13 cellular contexts compared by ENCODE assay signal in genomic region chr10:34786464-34786863, GRCh38. TPM values are rescaled to one million over a fixed set of nuclear protein-coding genes. Genes with fewer than 3 reads are reported as not detected.
DNase-seq lines count a peak whose midpoint lies in the region; ATAC-seq and TF ChIP-seq lines count a peak whose summit lies in the region.
"Had no signal": no experiment of that assay in that cellular context is flagged by ENCODE, and none has a peak within 500 bp of the region (broad histone marks: within the 10 kb centered on the region; RNA-seq: fewer than 3 reads in every experiment).

No MANE protein-coding gene starts in this region.

- no peaks in the 10 kb centered on the region for H3K36me3 ChIP-seq in skeletal muscle tissue (ENCODE audit: control insufficient read depth in 3 of 3, insufficient read depth in 3 of 3, low read length in 3 of 3)
- H3K36me3 ChIP-seq: ascending aorta, thyroid gland had no signal

- DNase-seq in NCI-H2171 treated with DMSO at 0.1 percent for 48 hours (lab: John Stamatoyannopoulos, UW) (peak; percentile 22), NCI-H2171 (lab: John Stamatoyannopoulos, UW) (no peak), LHCN-M2 (ENCODE audit: low read depth) (peak; percentile 69), chondrocyte (ENCODE audit: low spot score) (no peak)
- no peak for DNase-seq in activated T-cell treated with anti-CD3 and anti-CD28 coated beads, Interleukin-2, amount 50 U/mL, for 24 hours
- DNase-seq in activated CD4-positive, alpha-beta T cell treated with anti-CD3 and anti-CD28 coated beads, Interleukin-2, amount 10 ng/mL, durations not matched to agents 7 days and 5 days, result no peak
- DNase-seq: cortex of kidney, hippocampal formation, small intestine, thyroid gland had no signal

- no peak overlapping the region for H3K4me3 Mint-ChIP-seq in chondrocyte (ENCODE audit: unreplicated experiment)
- no peak overlapping the region for H3K4me3 Mint-ChIP-seq in activated T-cell treated with anti-CD3 and anti-CD28 coated beads, Interleukin-2, amount 50 U/mL, for 24 hours
- H3K4me3 Mint-ChIP-seq in activated CD4-positive, alpha-beta T cell treated with anti-CD3 and anti-CD28 coated beads, Interleukin-2, amount 10 ng/mL, durations not matched to agents 7 days and 5 days, result no peak overlapping the region

- H3K4me1 Mint-ChIP-seq in chondrocyte (ENCODE audit: low read depth), result peaks cover 35% of the 10 kb centered on the region
- no peaks in the 10 kb centered on the region for H3K4me1 Mint-ChIP-seq in activated T-cell treated with anti-CD3 and anti-CD28 coated beads, Interleukin-2, amount 50 U/mL, for 24 hours (ENCODE audit: low read depth)
- no peaks in the 10 kb centered on the region for H3K4me1 Mint-ChIP-seq in activated CD4-positive, alpha-beta T cell treated with anti-CD3 and anti-CD28 coated beads, Interleukin-2, amount 10 ng/mL, durations not matched to agents 7 days and 5 days

- H3K4me3 ChIP-seq in skeletal muscle tissue (ENCODE audit: low read length in 3 of 3), result no peak overlapping the region
- H3K4me3 ChIP-seq: ascending aorta, thyroid gland had no signal

- no peak overlapping the region for H3K9ac ChIP-seq in skeletal muscle tissue (ENCODE audit: low read depth in 1 of 3, low read length in 3 of 3)

- no peaks in the 10 kb centered on the region for H3K27me3 ChIP-seq in skeletal muscle tissue (ENCODE audit: control insufficient read depth in 3 of 3, insufficient read depth in 3 of 3, low read length in 3 of 3)
- H3K27me3 ChIP-seq: ascending aorta, thyroid gland had no signal

- CTCF ChIA-PET in activated CD4-positive, alpha-beta T cell treated with anti-CD3 and anti-CD28 coated beads, Interleukin-2, amount 10 ng/mL, durations not matched to agents 7 days and 5 days (lab: Charles Lee), result interaction anchor here (0.6 kb wide), 1 partner anchor 132 kb away, joined by 4 read pairs; no protein-coding TSS in a partner anchor

- no peak overlapping the region for H3K27ac Mint-ChIP-seq in chondrocyte (ENCODE audit: unreplicated experiment)
- H3K27ac Mint-ChIP-seq in activated T-cell treated with anti-CD3 and anti-CD28 coated beads, Interleukin-2, amount 50 U/mL, for 24 hours, result no peak overlapping the region
- H3K27ac Mint-ChIP-seq in activated CD4-positive, alpha-beta T cell treated with anti-CD3 and anti-CD28 coated beads, Interleukin-2, amount 10 ng/mL, durations not matched to agents 7 days and 5 days, result no peak overlapping the region

- peaks cover 30 to 49% (median 41%) of the 10 kb centered on the region in 3 donors for H3K4me1 ChIP-seq in skeletal muscle tissue (ENCODE audit: control insufficient read depth in 3 of 3, insufficient read depth in 3 of 3, low read length in 3 of 3)

- POLR2A ChIA-PET in activated CD4-positive, alpha-beta T cell treated with anti-CD3 and anti-CD28 coated beads, Interleukin-2, amount 10 ng/mL, durations not matched to agents 7 days and 5 days (lab: Charles Lee), result no interaction called here

- TF ChIP-seq CTCF in chondrocyte (IDR thresholded peaks at IDR 0.05), result peak; percentile 30

- ATAC-seq in HG02571 (IDR thresholded peaks at IDR 0.05; ENCODE audit: unreplicated experiment), result no peak

- no peaks in the 10 kb centered on the region for H3K9me3 Mint-ChIP-seq in chondrocyte (ENCODE audit: low read depth)
- H3K9me3 Mint-ChIP-seq in activated T-cell treated with anti-CD3 and anti-CD28 coated beads, Interleukin-2, amount 50 U/mL, for 24 hours, result no peaks in the 10 kb centered on the region
- no peaks in the 10 kb centered on the region for H3K9me3 Mint-ChIP-seq in activated CD4-positive, alpha-beta T cell treated with anti-CD3 and anti-CD28 coated beads, Interleukin-2, amount 10 ng/mL, durations not matched to agents 7 days and 5 days

- peak overlapping the region; percentile 66 for H3K27ac ChIP-seq in skeletal muscle tissue (ENCODE audit: low read depth, low read length)
- H3K27ac ChIP-seq: ascending aorta, thyroid gland had no signal

- H3K9me3 ChIP-seq in skeletal muscle tissue (ENCODE audit: control insufficient read depth in 3 of 3, low read length in 3 of 3), result no peaks in the 10 kb centered on the region
- H3K9me3 ChIP-seq: ascending aorta, thyroid gland had no signal

- H3K36me3 Mint-ChIP-seq in chondrocyte (ENCODE audit: low read depth), result no peaks in the 10 kb centered on the region
- no peaks in the 10 kb centered on the region for H3K36me3 Mint-ChIP-seq in activated T-cell treated with anti-CD3 and anti-CD28 coated beads, Interleukin-2, amount 50 U/mL, for 24 hours (ENCODE audit: low read depth)
- H3K36me3 Mint-ChIP-seq in activated CD4-positive, alpha-beta T cell treated with anti-CD3 and anti-CD28 coated beads, Interleukin-2, amount 10 ng/mL, durations not matched to agents 7 days and 5 days (ENCODE audit: low read depth), result no peaks in the 10 kb centered on the region

- no peaks in the 10 kb centered on the region for H3K27me3 Mint-ChIP-seq in chondrocyte (ENCODE audit: low read depth)
- peaks cover 13% of the 10 kb centered on the region for H3K27me3 Mint-ChIP-seq in activated T-cell treated with anti-CD3 and anti-CD28 coated beads, Interleukin-2, amount 50 U/mL, for 24 hours
- H3K27me3 Mint-ChIP-seq in activated CD4-positive, alpha-beta T cell treated with anti-CD3 and anti-CD28 coated beads, Interleukin-2, amount 10 ng/mL, durations not matched to agents 7 days and 5 days, result no peaks in the 10 kb centered on the region

RNA-seq across cellular contexts. Expression of gene PARD3, which starts 28.6 kb away (rescaled TPM):
- total RNA-seq in LHCN-M2 (2014; rRNA removed) (41.5 and 51.7 TPM in 2 replicates), chondrocyte (25.2 to 26.5 TPM (median 26.0 TPM) in 3 replicates), skeletal muscle tissue (88.7 TPM)
- 17.5 TPM for polyA plus RNA-seq in LHCN-M2 (2012)
- 1 to 10 TPM; 1.0 to 1.2 TPM for total RNA-seq in activated CD4-positive, alpha-beta T cell treated with anti-CD3 and anti-CD28 coated beads, Interleukin-2, amount 10 ng/mL, durations not matched to agents 7 days and 5 days

Comparison
In these comparisons a context has a peak if more than half of its experiments do, and no peak if none do; other contexts are left out.
1. DNase-seq: peak in NCI-H2171 treated with DMSO at 0.1 percent for 48 hours (single experiment) and LHCN-M2 (single experiment); none in NCI-H2171 (single experiment), chondrocyte (single experiment), activated T-cell treated with anti-CD3 and anti-CD28 coated beads, Interleukin-2, amount 50 U/mL, for 24 hours (single experiment) and activated CD4-positive, alpha-beta T cell treated with anti-CD3 and anti-CD28 coated beads, Interleukin-2, amount 10 ng/mL, durations not matched to agents 7 days and 5 days (single experiment).
2. RNA of gene PARD3, which starts 28.6 kb away (total RNA-seq): 88.7 TPM in skeletal muscle tissue (single experiment), 41.5 to 51.7 TPM in LHCN-M2 and 25.2 to 26.5 TPM in chondrocyte; 1.0 to 1.2 TPM in activated CD4-positive, alpha-beta T cell treated with anti-CD3 and anti-CD28 coated beads, Interleukin-2, amount 10 ng/mL, durations not matched to agents 7 days and 5 days; every median in the first group is over 10 times any median in the second.